ENCODE assay signal across 8 cellular contexts in genomic region chr11:8959546-8960166, GRCh38. TPM values are rescaled to one million over a fixed set of nuclear protein-coding genes. Genes with fewer than 3 reads are reported as not detected.
A peak's percentile ranks its signal among the peaks of the same experiment; 100 is the strongest.
DNase-seq lines count a peak whose midpoint lies in the region; ATAC-seq and TF ChIP-seq lines count a peak whose summit lies in the region.

No MANE protein-coding gene starts in this region.

- intact Hi-C loops in upper lobe of right lung (cut with DNase I) = no loop called here

- ATAC-seq in GM21360 (IDR thresholded peaks at IDR 0.05; ENCODE audit: unreplicated experiment) (peak; percentile 46), upper lobe of right lung (peak; percentile 64)

- CTCF ChIA-PET in RWPE1 (lab: Yijun Ruan, JAX) = interaction anchor here (0.6 to 2.6 kb wide), 12 partner anchors 39 to 626 kb away, joined by 3 to 10 read pairs (median 3); a partner anchor contains a TSS

- no peak overlapping the region for H3K4me3 ChIP-seq in upper lobe of right lung

- POLR2A ChIA-PET in RWPE1 (lab: Yijun Ruan, JAX; ENCODE audit: low non-redundant PET) = no interaction called here

- no peaks in the 10 kb centered on the region for H3K27me3 ChIP-seq in upper lobe of right lung

- peaks cover 37% of the 10 kb centered on the region for H3K4me1 ChIP-seq in upper lobe of right lung

- peaks cover 27% of the 10 kb centered on the region for H3K36me3 ChIP-seq in upper lobe of right lung

- H3K27ac ChIP-seq in RWPE1 (no peak overlapping the region), upper lobe of right lung (peak overlapping the region; percentile 49)

- no peaks in the 10 kb centered on the region for H3K9me3 ChIP-seq in upper lobe of right lung

- peak; percentile 5 for DNase-seq in NK-92 treated with Interleukin-12 subunit alpha and Interleukin-12 subunit beta, amount 100 ng/mL, for 24 hours (lab: John Stamatoyannopoulos, UW)
- DNase-seq in NK-92 (lab: John Stamatoyannopoulos, UW; ENCODE audit: unreplicated experiment) (no peak), HuH-7.5 (ENCODE audit: low spot score) (peak; percentile 39), RWPE1 (ENCODE audit: low spot score) (peak; percentile 84), cerebellar cortex (ENCODE audit: low spot score) (peak; percentile 87), lung microvascular endothelial cell (ENCODE audit: low read depth in 2 of 2) (peak; percentile 84 to 88), upper lobe of right lung (no peak)

- TF ChIP-seq CTCF in RWPE1 (conservative IDR thresholded peaks at IDR 0.05; ENCODE audit: low read depth) = peak; percentile 77
- peak; percentile 51 for TF ChIP-seq CTCF in upper lobe of right lung (IDR thresholded peaks at IDR 0.05)

RNA-seq across cellular contexts. Expression of gene TMEM9B, which starts 4.6 kb away (rescaled TPM):
- total RNA-seq in lung microvascular endothelial cell = 28.3 and 50.0 TPM in 2 replicates
- 64.9 TPM for total RNA-seq in upper lobe of right lung

RNA-seq across cellular contexts. Expression of gene ASCL3, which starts 16.8 kb away (rescaled TPM):
- not detected in 2 replicates for total RNA-seq in lung microvascular endothelial cell
- total RNA-seq in upper lobe of right lung = not detected

RNA-seq across cellular contexts. Expression of gene C11orf16, which starts 26.9 kb away (rescaled TPM):
- total RNA-seq in lung microvascular endothelial cell (not detected in 2 replicates), upper lobe of right lung (not detected)

RNA-seq across cellular contexts. Expression of gene NRIP3, which starts 44.1 kb away (rescaled TPM):
- total RNA-seq in lung microvascular endothelial cell (0.20 and 1.5 TPM in 2 replicates), upper lobe of right lung (1.3 TPM)

RNA-seq across cellular contexts. Expression of gene AKIP1, which starts 48.7 kb away (rescaled TPM):
- total RNA-seq in lung microvascular endothelial cell (22.4 and 23.2 TPM in 2 replicates), upper lobe of right lung (27.1 TPM)

Comparison
In these comparisons a context has a peak if more than half of its experiments do, and no peak if none do; other contexts are left out.
1. DNase-seq: peak in NK-92 treated with Interleukin-12 subunit alpha and Interleukin-12 subunit beta, amount 100 ng/mL, for 24 hours (single experiment), HuH-7.5 (single experiment), RWPE1 (single experiment), cerebellar cortex (single experiment) and lung microvascular endothelial cell (2 of 2); none in NK-92 (single experiment) and upper lobe of right lung (single experiment).